Comparison of ENCODE assay signal across 19 cellular contexts in genomic region chr1:1602321-1602931, GRCh38. TPM values are rescaled to one million over a fixed set of nuclear protein-coding genes. Genes with fewer than 3 reads are reported as not detected.
DNase-seq lines count a peak whose midpoint lies in the region; FAIRE-seq and TF ChIP-seq lines count a peak whose summit lies in the region.
"Had no signal": no experiment of that assay in that cellular context is flagged by ENCODE, and none has a peak within 500 bp of the region (broad histone marks: within the 10 kb centered on the region; RNA-seq: fewer than 3 reads in every experiment).

No MANE protein-coding gene starts in this region.

- H3K4me3 ChIP-seq in GM23248: no peak overlapping the region
- H3K4me3 ChIP-seq in ascending aorta: no peak overlapping the region
- H3K4me3 ChIP-seq: breast epithelium, esophagus muscularis mucosa, GM23338, heart right ventricle, right atrium auricular region, SJCRH30 had no signal

- 65 to 70% methylated on average over 13 to 17 of the region's 17 CpGs for WGBS in GM23248 (ENCODE audit: low coverage in 1 of 2, low lambda C conversion rate in 2 of 2, missing lambda C conversion rate in 2 of 2), 2 experiments

- no peaks in the 10 kb centered on the region for H3K27me3 ChIP-seq in GM23248 (replicated peaks; ENCODE audit: insufficient read depth)
- H3K27me3 ChIP-seq in ascending aorta: peaks cover 6% of the 10 kb centered on the region
- H3K27me3 ChIP-seq: right atrium auricular region had no signal

- H3K4me2 ChIP-seq in GM23248 (ENCODE audit: unreplicated experiment): no peak overlapping the region
- H3K4me2 ChIP-seq: GM23338 had no signal

- H3K36me3 Mint-ChIP-seq in T-helper 2 cell treated with Interferon-gamma antibody and Interleukin-4, amounts not matched to agents 5 μg/mL and 100 μg/mL, for 36 hours (ENCODE audit: low read depth): no peaks in the 10 kb centered on the region
- H3K36me3 Mint-ChIP-seq: activated naive CD8-positive, alpha-beta T cell had no signal

- H3K4me1 ChIP-seq in GM23248 (ENCODE audit: insufficient read depth): no peaks in the 10 kb centered on the region
- peaks cover 4 to 5% of the 10 kb centered on the region in 2 donors for H3K4me1 ChIP-seq in ascending aorta

- peaks cover 5% of the 10 kb centered on the region for H3K27me3 Mint-ChIP-seq in T-helper 2 cell treated with Interferon-gamma antibody and Interleukin-4, amounts not matched to agents 5 μg/mL and 100 μg/mL, for 36 hours (ENCODE audit: low read depth)
- H3K27me3 Mint-ChIP-seq: activated naive CD8-positive, alpha-beta T cell had no signal

- no peak overlapping the region for H2AFZ ChIP-seq in GM23248
- H2AFZ ChIP-seq: GM23338 had no signal

- in situ Hi-C loops in GM23248 (cut with MboI): no loop called here

- FAIRE-seq in GM18507 (lab: Jason Lieb, UNC): peak; percentile 70

- no peaks in the 10 kb centered on the region for H3K79me2 ChIP-seq in GM23248 (ENCODE audit: insufficient read depth)

- H3K4me3 Mint-ChIP-seq in T-helper 2 cell treated with Interferon-gamma antibody and Interleukin-4, amounts not matched to agents 5 μg/mL and 100 μg/mL, for 36 hours: no peak overlapping the region
- H3K4me3 Mint-ChIP-seq: activated CD4-positive, alpha-beta T cell treated with anti-CD3 and anti-CD28 coated beads for 36 hours; activated naive CD8-positive, alpha-beta T cell; GM23338 had no signal

- no peaks in the 10 kb centered on the region for H3K9me2 ChIP-seq in GM23248 (ENCODE audit: insufficient read depth)

- H3K9me3 Mint-ChIP-seq in T-helper 2 cell treated with Interferon-gamma antibody and Interleukin-4, amounts not matched to agents 5 μg/mL and 100 μg/mL, for 36 hours: no peaks in the 10 kb centered on the region
- H3K9me3 Mint-ChIP-seq: GM23338 had no signal

- TF ChIP-seq CTCF in ascending aorta (IDR thresholded peaks at IDR 0.05): no peak

- intact Hi-C loops in ascending aorta (cut with DNase I): no loop called here

- H4K20me1 ChIP-seq in GM23248 (ENCODE audit: insufficient read depth): no peaks in the 10 kb centered on the region

- DNase-seq in CD1c-positive myeloid dendritic cell (ENCODE audit: extremely low spot score): peak; percentile 19
- no peak for DNase-seq in GM18507 (ENCODE audit: extremely low spot score, insufficient read length, low read depth)
- DNase-seq in ecto neural progenitor cell (ENCODE audit: low spot score): peak; percentile 36
- no peak for DNase-seq in GM23248
- DNase-seq in ascending aorta (ENCODE audit: low spot score in 2 of 2): no peak
- DNase-seq in T-helper 2 cell treated with Interferon-gamma antibody and Interleukin-4, amounts not matched to agents 5 μg/mL and 100 μg/mL, for 36 hours (ENCODE audit: low spot score): no peak
- DNase-seq: activated CD4-positive, alpha-beta T cell treated with anti-CD3 and anti-CD28 coated beads for 36 hours; activated T-cell treated with anti-CD3 and anti-CD28 coated beads for 4 hours; DMS79; dorsolateral prefrontal cortex; heart right ventricle; islet precursor cell; NCI-H446 treated with DMSO at 0.1 percent for 48 hours had no signal

- H3F3A ChIP-seq in GM23248 (ENCODE audit: insufficient read depth): 0 out of 2 replicates have a peak, but pooled peaks cover 4% of the 10 kb centered on the region

- no peak overlapping the region for H3K27ac Mint-ChIP-seq in T-helper 2 cell treated with Interferon-gamma antibody and Interleukin-4, amounts not matched to agents 5 μg/mL and 100 μg/mL, for 36 hours
- H3K27ac Mint-ChIP-seq: activated CD4-positive, alpha-beta T cell treated with anti-CD3 and anti-CD28 coated beads for 36 hours; activated naive CD8-positive, alpha-beta T cell; GM23338 had no signal

- H3K27ac ChIP-seq in GM23248 (no peak overlapping the region), ascending aorta (no peak overlapping the region)
- H3K27ac ChIP-seq: breast epithelium, esophagus muscularis mucosa, heart right ventricle, right atrium auricular region, SJCRH30 had no signal

- H3K4me1 Mint-ChIP-seq in T-helper 2 cell treated with Interferon-gamma antibody and Interleukin-4, amounts not matched to agents 5 μg/mL and 100 μg/mL, for 36 hours (ENCODE audit: low read depth): peaks cover 9% of the 10 kb centered on the region

- no peak overlapping the region for H3K9ac ChIP-seq in GM23248

- H3K36me3 ChIP-seq in GM23248 (ENCODE audit: low read depth) (no peaks in the 10 kb centered on the region), ascending aorta (no peaks in the 10 kb centered on the region)
- H3K36me3 ChIP-seq: breast epithelium, esophagus muscularis mucosa, heart right ventricle, right atrium auricular region, SJCRH30 had no signal

- H3K9me3 ChIP-seq in GM23248 (ENCODE audit: low read depth) (no peaks in the 10 kb centered on the region), ascending aorta (no peaks in the 10 kb centered on the region)
- H3K9me3 ChIP-seq: breast epithelium, esophagus muscularis mucosa, heart right ventricle, right atrium auricular region, SJCRH30 had no signal

RNA-seq across cellular contexts. Expression of gene FNDC10, which starts 2.5 kb away (rescaled TPM):
- total RNA-seq in GM23248 (2014; rRNA removed; shearing (Covaris generic)): 7.7 and 9.8 TPM in 2 replicates
- polyA plus RNA-seq in GM23248 (2016; fragmentation: Nextera tagmentation; extraction: Ambion mirVana): 3.1 and 3.9 TPM in 2 replicates
- total RNA-seq in ascending aorta: 1.8 TPM

RNA-seq across cellular contexts. Expression of gene MIB2, which starts 12.9 kb away (rescaled TPM):
- 70.5 and 100 TPM in 2 replicates for total RNA-seq in GM23248 (2014; rRNA removed; shearing (Covaris generic))
- 29.2 and 30.3 TPM in 2 replicates for polyA plus RNA-seq in GM23248 (2016; fragmentation: Nextera tagmentation; extraction: Ambion mirVana)
- 96.9 TPM for total RNA-seq in ascending aorta

RNA-seq across cellular contexts. Expression of gene SSU72, which starts 27.8 kb away (rescaled TPM):
- 60.8 and 69.2 TPM in 2 replicates for total RNA-seq in GM23248 (2014; rRNA removed; shearing (Covaris generic))
- polyA plus RNA-seq in GM23248 (2016; fragmentation: Nextera tagmentation; extraction: Ambion mirVana): 195 and 204 TPM in 2 replicates
- total RNA-seq in ascending aorta: 50.1 TPM

RNA-seq across cellular contexts. Expression of gene MMP23B, which starts 29.5 kb away (rescaled TPM):
- total RNA-seq in GM23248 (2014; rRNA removed; shearing (Covaris generic)): not detected in 2 replicates
- 1.1 TPM in 1 of 2 replicates, not detected in the other for polyA plus RNA-seq in GM23248 (2016; fragmentation: Nextera tagmentation; extraction: Ambion mirVana)
- total RNA-seq in ascending aorta: 71.3 TPM

RNA-seq across cellular contexts. Expression of gene CDK11B, which starts 56.4 kb away (rescaled TPM):
- total RNA-seq in GM23248 (2014; rRNA removed; shearing (Covaris generic)): 8.2 and 11.7 TPM in 2 replicates
- polyA plus RNA-seq in GM23248 (2016; fragmentation: Nextera tagmentation; extraction: Ambion mirVana): 18.2 and 19.1 TPM in 2 replicates
- total RNA-seq in ascending aorta: 24.8 TPM

Comparison
In these comparisons a context has a peak if more than half of its experiments do, and no peak if none do; other contexts are left out.
1. DNase-seq: peak in CD1c-positive myeloid dendritic cell (single experiment) and ecto neural progenitor cell (single experiment); none in GM18507 (single experiment), GM23248 (single experiment), ascending aorta (0 of 2) and T-helper 2 cell treated with Interferon-gamma antibody and Interleukin-4, amounts not matched to agents 5 μg/mL and 100 μg/mL, for 36 hours (single experiment).